22 cellular contexts compared by ENCODE assay signal in genomic region chr19:33887891-33888290, GRCh38.
DNase-seq lines count a peak whose midpoint lies in the region; ATAC-seq, FAIRE-seq and TF ChIP-seq lines count a peak whose summit lies in the region.
"Had no signal": no experiment of that assay in that cellular context is flagged by ENCODE, and none has a peak within 500 bp of the region (broad histone marks: within the 10 kb centered on the region; RNA-seq: fewer than 3 reads in every experiment).

No MANE protein-coding gene starts in this region.

- H4K91ac ChIP-seq in neuronal stem cell (ENCODE audit: low read depth, low read length, poor library complexity), result no peak overlapping the region

- H4K8ac ChIP-seq in neuronal stem cell (ENCODE audit: low read depth, low read length), result no peak overlapping the region

- H3K4ac ChIP-seq in neuronal stem cell (ENCODE audit: low read length), result no peak overlapping the region

- H2BK12ac ChIP-seq in neuronal stem cell (ENCODE audit: low read length), result no peak overlapping the region

- H3K4me2 ChIP-seq in neuronal stem cell (ENCODE audit: insufficient read depth, low read length, poor library complexity, severe bottlenecking), result no peak overlapping the region

- intact Hi-C loops in kidney (cut with DNase I), result no loop called here

- no peak overlapping the region for H2BK5ac ChIP-seq in neuronal stem cell (ENCODE audit: low read length)

- H3K14ac ChIP-seq in neuronal stem cell (ENCODE audit: low read length), result no peak overlapping the region

- no peak overlapping the region for H2AK5ac ChIP-seq in neuronal stem cell (ENCODE audit: low read depth, low read length)

- no peak overlapping the region for H3K23ac ChIP-seq in neuronal stem cell (ENCODE audit: low read depth, low read length, poor library complexity)

- DNase-seq in Ammon's horn (ENCODE audit: low spot score) (peak; percentile 51), astrocyte of the hippocampus (ENCODE audit: low read depth, low spot score) (peak; percentile 15), kidney (peak; percentile 59), neuronal stem cell (ENCODE audit: low spot score) (no peak), NCI-H1694 treated with DMSO at 0.1 percent for 48 hours (lab: John Stamatoyannopoulos, UW) (no peak), foreskin keratinocyte (no peak), T-helper 9 cell (no peak)
- DNase-seq: 8988T, ACHN, Calu3, DMS53, GOT3, KBM-7, NCI-H1105 treated with DMSO at 0.1 percent for 48 hours, NCI-H146, NCI-H2029, NCI-H446, NCI-H524 treated with DMSO at 0.1 percent for 48 hours, NCI-H774, SHP77 treated with DMSO at 0.1 percent for 48 hours had no signal

- H2BK15ac ChIP-seq in neuronal stem cell (ENCODE audit: low read length), result no peak overlapping the region

- H3K36me3 ChIP-seq in kidney (ENCODE audit: control insufficient read depth in 1 of 2, insufficient read depth in 2 of 2, low read length in 2 of 2) (no peaks in the 10 kb centered on the region), neuronal stem cell (replicated peaks in 1 of 2; ENCODE audit: control insufficient read depth in 2 of 2, insufficient read depth in 2 of 2, low read length in 2 of 2) (no peaks in the 10 kb centered on the region)

- no peak overlapping the region for H3K9ac ChIP-seq in kidney (ENCODE audit: low read length in 2 of 2)
- peak overlapping the region; percentile 34 for H3K9ac ChIP-seq in neuronal stem cell (ENCODE audit: low read depth, low read length, poor library complexity)

- H3K18ac ChIP-seq in neuronal stem cell (ENCODE audit: low read length), result peak overlapping the region; percentile 85

- H3K9me3 ChIP-seq in kidney (ENCODE audit: control insufficient read depth in 1 of 2, low read length in 2 of 2) (no peaks in the 10 kb centered on the region), neuronal stem cell (replicated peaks in 1 of 2; ENCODE audit: control insufficient read depth in 2 of 2, insufficient read depth in 1 of 2, low read depth in 1 of 2, low read length in 2 of 2) (no peaks in the 10 kb centered on the region)

- H2AFZ ChIP-seq in neuronal stem cell (ENCODE audit: low read length), result no peak overlapping the region

- H3K79me1 ChIP-seq in neuronal stem cell (ENCODE audit: low read depth, low read length), result no peaks in the 10 kb centered on the region

- FAIRE-seq in kidney (lab: Jason Lieb, UNC), result no peak
- FAIRE-seq: G401.6 had no signal

- no peak overlapping the region for H2BK120ac ChIP-seq in neuronal stem cell (ENCODE audit: low read depth, low read length)

- ATAC-seq in foreskin keratinocyte, result no peak
- ATAC-seq: HCT116 had no signal

- no peak for TF ChIP-seq CTCF in kidney (IDR thresholded peaks at IDR 0.05; ENCODE audit: borderline replicate concordance, extremely low read depth, insufficient read depth)
- no peak for TF ChIP-seq CTCF in foreskin keratinocyte (conservative IDR thresholded peaks at IDR 0.05)

- H3K4me1 ChIP-seq in kidney (ENCODE audit: control insufficient read depth in 1 of 2, insufficient read depth in 1 of 2, low read depth in 1 of 2, low read length in 2 of 2) (peaks cover 0 to 4% of the 10 kb centered on the region in 2 donors), neuronal stem cell (ENCODE audit: control insufficient read depth in 2 of 2, insufficient read depth in 1 of 2, low read depth in 1 of 2, low read length in 2 of 2) (peaks cover 3 to 6% of the 10 kb centered on the region in 2 donors), foreskin keratinocyte (no peaks in the 10 kb centered on the region)

- no peak overlapping the region for H3K4me3 ChIP-seq in kidney (ENCODE audit: low read length in 2 of 2)
- no peak overlapping the region for H3K4me3 ChIP-seq in neuronal stem cell (ENCODE audit: low read length in 2 of 2)

- WGBS in neuronal stem cell (ENCODE audit: extremely low coverage in 2 of 2, insufficient read length in 2 of 2, insufficient replicate concordance in 1 of 2), 2 donors, result no CpG with 5 or more reads among the region's 11 CpGs

- H3K27me3 ChIP-seq in neuronal stem cell (ENCODE audit: control insufficient read depth in 3 of 3, insufficient read depth in 3 of 3, low read depth in 1 of 3, low read length in 3 of 3), result peaks cover 0 to 3% (median 0%) of the 10 kb centered on the region in 3 experiments
- H3K27me3 ChIP-seq in foreskin keratinocyte, result no peaks in the 10 kb centered on the region

- H3K27ac ChIP-seq in kidney (ENCODE audit: low read depth in 2 of 2, low read length in 2 of 2) (no peak overlapping the region), neuronal stem cell (replicated peaks; ENCODE audit: low read length) (no peak overlapping the region), foreskin keratinocyte (no peak overlapping the region)

Comparison
In these comparisons a context has a peak if more than half of its experiments do, and no peak if none do; other contexts are left out.
1. DNase-seq: peak in Ammon's horn (single experiment), astrocyte of the hippocampus (single experiment) and kidney (single experiment); none in neuronal stem cell (single experiment), NCI-H1694 treated with DMSO at 0.1 percent for 48 hours (single experiment), foreskin keratinocyte (0 of 2) and T-helper 9 cell (single experiment).